Comparison of ENCODE assay signal across 4 cellular contexts in genomic region chr2:132645176-132645575, GRCh38.
TF ChIP-seq lines count a peak whose summit lies in the region.

No MANE protein-coding gene starts in this region.

TF ChIP-seq in liver, 16 proteins besides CTCF, POLR2A, EP300 and RAD21:
- TF ChIP-seq RXRA (IDR thresholded peaks at IDR 0.05) (peak in 1 of 2 donors; percentile 27), SP1 (IDR thresholded peaks at IDR 0.05) (peak; percentile 22), YY1 (IDR thresholded peaks at IDR 0.05) (no peak)

TF ChIP-seq in HepG2, 621 proteins besides CTCF, POLR2A, EP300 and RAD21:
- TF ChIP-seq ATF7-NPFF (CRISPR knock-in tag; IDR thresholded peaks at IDR 0.05; ENCODE audit: low read depth) (no peak), ZNF546 (CRISPR knock-in tag; conservative IDR thresholded peaks at IDR 0.05) (no peak), TRIM24 (CRISPR knock-in tag; IDR thresholded peaks at IDR 0.05) (no peak), NPAS2 (CRISPR knock-in tag; IDR thresholded peaks at IDR 0.05; ENCODE audit: borderline replicate concordance) (no peak), SRSF1 (optimal IDR thresholded peaks at IDR 0.05; ENCODE audit: low read depth, low read length) (no peak), REPIN1 (CRISPR knock-in tag; IDR thresholded peaks at IDR 0.05; ENCODE audit: borderline replicate concordance, low read depth) (no peak), MEIS1 (CRISPR knock-in tag; IDR thresholded peaks at IDR 0.05; ENCODE audit: borderline replicate concordance) (no peak), HOXA3 (CRISPR knock-in tag; IDR thresholded peaks at IDR 0.05) (no peak), HNF1B (CRISPR knock-in tag; IDR thresholded peaks at IDR 0.05) (no peak), ZNF232 (CRISPR knock-in tag; IDR thresholded peaks at IDR 0.05; ENCODE audit: borderline replicate concordance) (no peak)
TF ChIP-seq in HepG2: peak in this region for 0.

TF ChIP-seq in WTC11, 78 proteins besides CTCF, POLR2A, EP300 and RAD21:
- no peak for TF ChIP-seq ZNF138 (CRISPR knock-in tag; conservative IDR thresholded peaks at IDR 0.05)
- TF ChIP-seq MLX (CRISPR knock-in tag; IDR thresholded peaks at IDR 0.05) = no peak
- no peak for TF ChIP-seq E2F4 (CRISPR knock-in tag; IDR thresholded peaks at IDR 0.05; ENCODE audit: borderline replicate concordance, low read depth)
- TF ChIP-seq ATF1 (CRISPR knock-in tag; IDR thresholded peaks at IDR 0.05) = no peak
- TF ChIP-seq ATF2 (CRISPR knock-in tag; IDR thresholded peaks at IDR 0.05; ENCODE audit: borderline replicate concordance, low read depth) = no peak
- no peak for TF ChIP-seq FOXK1 (CRISPR knock-in tag; IDR thresholded peaks at IDR 0.05)
- no peak for TF ChIP-seq JAZF1 (CRISPR knock-in tag; IDR thresholded peaks at IDR 0.05)
- TF ChIP-seq, protein P1, sequence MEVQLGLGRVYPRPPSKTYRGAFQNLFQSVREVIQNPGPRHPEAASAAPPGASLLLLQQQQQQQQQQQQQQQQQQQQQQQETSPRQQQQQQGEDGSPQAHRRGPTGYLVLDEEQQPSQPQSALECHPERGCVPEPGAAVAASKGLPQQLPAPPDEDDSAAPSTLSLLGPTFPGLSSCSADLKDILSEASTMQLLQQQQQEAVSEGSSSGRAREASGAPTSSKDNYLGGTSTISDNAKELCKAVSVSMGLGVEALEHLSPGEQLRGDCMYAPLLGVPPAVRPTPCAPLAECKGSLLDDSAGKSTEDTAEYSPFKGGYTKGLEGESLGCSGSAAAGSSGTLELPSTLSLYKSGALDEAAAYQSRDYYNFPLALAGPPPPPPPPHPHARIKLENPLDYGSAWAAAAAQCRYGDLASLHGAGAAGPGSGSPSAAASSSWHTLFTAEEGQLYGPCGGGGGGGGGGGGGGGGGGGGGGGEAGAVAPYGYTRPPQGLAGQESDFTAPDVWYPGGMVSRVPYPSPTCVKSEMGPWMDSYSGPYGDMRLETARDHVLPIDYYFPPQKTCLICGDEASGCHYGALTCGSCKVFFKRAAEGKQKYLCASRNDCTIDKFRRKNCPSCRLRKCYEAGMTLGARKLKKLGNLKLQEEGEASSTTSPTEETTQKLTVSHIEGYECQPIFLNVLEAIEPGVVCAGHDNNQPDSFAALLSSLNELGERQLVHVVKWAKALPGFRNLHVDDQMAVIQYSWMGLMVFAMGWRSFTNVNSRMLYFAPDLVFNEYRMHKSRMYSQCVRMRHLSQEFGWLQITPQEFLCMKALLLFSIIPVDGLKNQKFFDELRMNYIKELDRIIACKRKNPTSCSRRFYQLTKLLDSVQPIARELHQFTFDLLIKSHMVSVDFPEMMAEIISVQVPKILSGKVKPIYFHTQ (CRISPR knock-in tag; IDR thresholded peaks at IDR 0.05) = no peak
TF ChIP-seq in WTC11: peak in this region for 0.

TF ChIP-seq in HEK293T, 16 proteins besides CTCF, POLR2A, EP300 and RAD21:
- TF ChIP-seq, protein P2, sequence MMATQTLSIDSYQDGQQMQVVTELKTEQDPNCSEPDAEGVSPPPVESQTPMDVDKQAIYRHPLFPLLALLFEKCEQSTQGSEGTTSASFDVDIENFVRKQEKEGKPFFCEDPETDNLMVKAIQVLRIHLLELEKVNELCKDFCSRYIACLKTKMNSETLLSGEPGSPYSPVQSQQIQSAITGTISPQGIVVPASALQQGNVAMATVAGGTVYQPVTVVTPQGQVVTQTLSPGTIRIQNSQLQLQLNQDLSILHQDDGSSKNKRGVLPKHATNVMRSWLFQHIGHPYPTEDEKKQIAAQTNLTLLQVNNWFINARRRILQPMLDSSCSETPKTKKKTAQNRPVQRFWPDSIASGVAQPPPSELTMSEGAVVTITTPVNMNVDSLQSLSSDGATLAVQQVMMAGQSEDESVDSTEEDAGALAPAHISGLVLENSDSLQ (IDR thresholded peaks at IDR 0.05) = no peak
- TF ChIP-seq ZNF384 (IDR thresholded peaks at IDR 0.05) (no peak), HDGF (IDR thresholded peaks at IDR 0.05; ENCODE audit: borderline replicate concordance) (no peak), ARNT (IDR thresholded peaks at IDR 0.05) (no peak), ELF4 (IDR thresholded peaks at IDR 0.05) (no peak), NFRKB (IDR thresholded peaks at IDR 0.05) (no peak), SP1 (IDR thresholded peaks at IDR 0.05) (no peak), LEF1 (IDR thresholded peaks at IDR 0.05; ENCODE audit: borderline replicate concordance) (no peak), FOXK2 (IDR thresholded peaks at IDR 0.05) (no peak), BHLHE40 (IDR thresholded peaks at IDR 0.05; ENCODE audit: borderline replicate concordance) (no peak), TARDBP (IDR thresholded peaks at IDR 0.05) (no peak), SUZ12 (IDR thresholded peaks at IDR 0.05) (no peak), FOXA1 (IDR thresholded peaks at IDR 0.05) (no peak), CTBP1 (IDR thresholded peaks at IDR 0.05; ENCODE audit: borderline replicate concordance) (no peak), L3MBTL2 (conservative IDR thresholded peaks at IDR 0.05) (no peak), FOXM1 (IDR thresholded peaks at IDR 0.05; ENCODE audit: borderline replicate concordance) (no peak)
